1 cellular context compared by ENCODE assay signal in genomic region chr3:107241217-107241616, GRCh38.
TF ChIP-seq lines count a peak whose summit lies in the region.

No MANE protein-coding gene starts in this region.

TF ChIP-seq in HepG2, 621 proteins besides CTCF, POLR2A, EP300 and RAD21 (continued from another document):
- TF ChIP-seq, protein P1, sequence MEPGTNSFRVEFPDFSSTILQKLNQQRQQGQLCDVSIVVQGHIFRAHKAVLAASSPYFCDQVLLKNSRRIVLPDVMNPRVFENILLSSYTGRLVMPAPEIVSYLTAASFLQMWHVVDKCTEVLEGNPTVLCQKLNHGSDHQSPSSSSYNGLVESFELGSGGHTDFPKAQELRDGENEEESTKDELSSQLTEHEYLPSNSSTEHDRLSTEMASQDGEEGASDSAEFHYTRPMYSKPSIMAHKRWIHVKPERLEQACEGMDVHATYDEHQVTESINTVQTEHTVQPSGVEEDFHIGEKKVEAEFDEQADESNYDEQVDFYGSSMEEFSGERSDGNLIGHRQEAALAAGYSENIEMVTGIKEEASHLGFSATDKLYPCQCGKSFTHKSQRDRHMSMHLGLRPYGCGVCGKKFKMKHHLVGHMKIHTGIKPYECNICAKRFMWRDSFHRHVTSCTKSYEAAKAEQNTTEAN (CRISPR knock-in tag; conservative IDR thresholded peaks at IDR 0.05) = no peak
- TF ChIP-seq, protein P2, sequence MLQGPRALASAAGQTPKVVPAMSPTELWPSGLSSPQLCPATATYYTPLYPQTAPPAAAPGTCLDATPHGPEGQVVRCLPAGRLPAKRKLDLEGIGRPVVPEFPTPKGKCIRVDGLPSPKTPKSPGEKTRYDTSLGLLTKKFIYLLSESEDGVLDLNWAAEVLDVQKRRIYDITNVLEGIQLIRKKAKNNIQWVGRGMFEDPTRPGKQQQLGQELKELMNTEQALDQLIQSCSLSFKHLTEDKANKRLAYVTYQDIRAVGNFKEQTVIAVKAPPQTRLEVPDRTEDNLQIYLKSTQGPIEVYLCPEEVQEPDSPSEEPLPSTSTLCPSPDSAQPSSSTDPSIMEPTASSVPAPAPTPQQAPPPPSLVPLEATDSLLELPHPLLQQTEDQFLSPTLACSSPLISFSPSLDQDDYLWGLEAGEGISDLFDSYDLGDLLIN (CRISPR knock-in tag; IDR thresholded peaks at IDR 0.05; ENCODE audit: borderline replicate concordance) = no peak
- TF ChIP-seq FOXC1 (CRISPR knock-in tag; IDR thresholded peaks at IDR 0.05; ENCODE audit: borderline replicate concordance) = no peak
TF ChIP-seq in HepG2: peak in this region for 0.
